In genomic region chr11:1844221-1845094, GRCh38 we compare ENCODE assay signal across 1 cellular context.
A peak's percentile ranks its signal among the peaks of the same experiment; 100 is the strongest.
TF ChIP-seq lines count a peak whose summit lies in the region.

No MANE protein-coding gene starts in this region.

TF ChIP-seq in K562, 482 proteins besides CTCF, POLR2A, EP300 and RAD21 (continued from another document and continues in another):
- TF ChIP-seq ZNF263 (CRISPR knock-in tag; IDR thresholded peaks at IDR 0.05; ENCODE audit: borderline replicate concordance) (peak; percentile 93), CHCHD3 (CRISPR knock-in tag; IDR thresholded peaks at IDR 0.05) (no peak), HOMEZ (CRISPR knock-in tag; IDR thresholded peaks at IDR 0.05) (no peak), ETV1 (tag; conservative IDR thresholded peaks at IDR 0.05; ENCODE audit: low read depth) (no peak; the same call in 1 of the 2 replicates), ZBTB34 (CRISPR knock-in tag; IDR thresholded peaks at IDR 0.05) (no peak), DACH1 (IDR thresholded peaks at IDR 0.05; ENCODE audit: partially characterized antibody) (no peak), U2AF1 (optimal IDR thresholded peaks at IDR 0.05; ENCODE audit: low read depth, low read length) (no peak), MTA3 (IDR thresholded peaks at IDR 0.05; ENCODE audit: borderline replicate concordance) (peak; percentile 77; the same call in 1 of the 2 replicates), HES1 (IDR thresholded peaks at IDR 0.05; ENCODE audit: low read depth) (0 out of 2 replicates have a peak, but pooled peaks have one; percentile 13), MCM3 (IDR thresholded peaks at IDR 0.05) (no peak), HDAC8 (tag; IDR thresholded peaks at IDR 0.05) (no peak), MCM2 (IDR thresholded peaks at IDR 0.05; ENCODE audit: low read depth) (no peak), ZFPM2 (CRISPR knock-in tag; IDR thresholded peaks at IDR 0.05) (no peak), ATF6 (CRISPR knock-in tag; IDR thresholded peaks at IDR 0.05) (no peak), LEF1 (IDR thresholded peaks at IDR 0.05) (0 out of 2 replicates have a peak, but pooled peaks have one; percentile 75), ZNF717 (CRISPR knock-in tag; IDR thresholded peaks at IDR 0.05) (no peak), NR2F6 (CRISPR knock-in tag; IDR thresholded peaks at IDR 0.05) (no peak), ZNF668 (CRISPR knock-in tag; IDR thresholded peaks at IDR 0.05) (no peak), TEAD1 (CRISPR knock-in tag; IDR thresholded peaks at IDR 0.05) (peak in 1 of 2 experiments; percentile 81; a peak in 2 of 4 replicates), HMG20B (CRISPR knock-in tag; IDR thresholded peaks at IDR 0.05) (no peak), ESRRA (IDR thresholded peaks at IDR 0.05; ENCODE audit: borderline replicate concordance, low read depth) (no peak), NR3C1 (CRISPR knock-in tag; IDR thresholded peaks at IDR 0.05) (no peak), ZNF76 (CRISPR knock-in tag; IDR thresholded peaks at IDR 0.05; ENCODE audit: borderline replicate concordance) (no peak), ARID2 (IDR thresholded peaks at IDR 0.05) (peak; percentile 55; the same call in 1 of the 2 replicates), TAF15 (IDR thresholded peaks at IDR 0.05; ENCODE audit: low read depth, low read length) (no peak), FOXP4 (CRISPR knock-in tag; IDR thresholded peaks at IDR 0.05; ENCODE audit: borderline replicate concordance) (0 out of 2 replicates have a peak, but pooled peaks have one; percentile 61), NELFE (IDR thresholded peaks at IDR 0.05; ENCODE audit: insufficient read depth, insufficient read length) (no peak), ZNF639 (CRISPR knock-in tag; conservative IDR thresholded peaks at IDR 0.05 in 1 of 2, IDR thresholded peaks at IDR 0.05 in 1 of 2) (0 out of 4 replicates have a peak, but pooled peaks of 1 of the 2 experiments have one; percentile 48), ZNF184 (CRISPR knock-in tag; IDR thresholded peaks at IDR 0.05) (no peak), POU5F1 (IDR thresholded peaks at IDR 0.05; ENCODE audit: borderline replicate concordance, low read depth, low read length, partially characterized antibody) (no peak), ZKSCAN3 (CRISPR knock-in tag; IDR thresholded peaks at IDR 0.05) (no peak), ZNF512 (tag; IDR thresholded peaks at IDR 0.05) (no peak), FOXJ2 (tag; IDR thresholded peaks at IDR 0.05) (no peak), HIVEP1 (CRISPR knock-in tag; IDR thresholded peaks at IDR 0.05) (no peak), MNT (conservative IDR thresholded peaks at IDR 0.05) (peak in 1 of 2 experiments; percentile 70; a peak in 2 of 4 replicates), ZNF696 (CRISPR knock-in tag; conservative IDR thresholded peaks at IDR 0.05) (no peak), ZNF146 (CRISPR knock-in tag; IDR thresholded peaks at IDR 0.05; ENCODE audit: unreplicated experiment) (no peak), POLR3G (IDR thresholded peaks at IDR 0.05; ENCODE audit: extremely low read depth, insufficient read length, insufficient replicate concordance) (no peak), SP2 (IDR thresholded peaks at IDR 0.05; ENCODE audit: extremely low read depth, low read depth, low read length, poor library complexity, severe bottlenecking) (no peak), ZBTB40 (IDR thresholded peaks at IDR 0.05) (peak; percentile 46; the same call in 1 of the 2 replicates), ZBTB40 (CRISPR knock-in tag; IDR thresholded peaks at IDR 0.05) (no peak)
